In the genomic region with DNA sequence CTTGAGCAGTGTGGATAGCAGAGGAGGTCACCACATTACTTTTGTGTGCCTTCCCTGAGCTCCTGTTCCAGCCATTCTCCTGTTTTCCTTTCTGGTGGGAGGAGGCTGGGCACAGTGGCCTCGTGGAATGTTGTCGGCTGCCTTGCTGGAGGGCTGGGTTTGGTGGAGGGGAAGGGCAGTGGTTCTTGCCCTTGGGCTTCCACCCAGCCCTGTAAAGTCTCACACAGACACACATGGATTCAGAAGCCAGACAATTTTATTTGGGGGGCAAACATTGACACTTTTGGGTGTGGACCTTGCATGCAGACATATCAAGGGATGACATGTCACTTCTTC, we compare ENCODE assay signal across 19 cellular contexts. TPM values are rescaled to one million over a fixed set of nuclear protein-coding genes. Genes with fewer than 3 reads are reported as not detected.
DNase-seq lines count a peak whose midpoint lies in the region; ATAC-seq and TF ChIP-seq lines count a peak whose summit lies in the region.
"Had no signal": no experiment of that assay in that cellular context is flagged by ENCODE, and none has a peak within 500 bp of the region (broad histone marks: within the 10 kb centered on the region; RNA-seq: fewer than 3 reads in every experiment).

No MANE protein-coding gene starts in this region.

- H3K4me1 ChIP-seq in SK-N-SH (ENCODE audit: control insufficient read depth in 1 of 2, insufficient read depth in 2 of 2, low read depth in 1 of 2, low read length in 1 of 2): peaks cover 18 to 23% of the 10 kb centered on the region in 2 experiments
- H3K4me1 ChIP-seq in ascending aorta: peaks cover 27 to 48% of the 10 kb centered on the region in 2 donors
- peaks cover 31 to 74% of the 10 kb centered on the region in 2 donors for H3K4me1 ChIP-seq in thoracic aorta (ENCODE audit: control insufficient read depth in 1 of 2, low read depth in 2 of 2)

- no peak for TF ChIP-seq RAD21 in SK-N-SH (IDR thresholded peaks at IDR 0.05; ENCODE audit: low read length)

- no peak overlapping the region for H2AFZ ChIP-seq in SK-N-SH (ENCODE audit: low read depth)

- TF ChIP-seq CTCF in SK-N-SH (IDR thresholded peaks at IDR 0.05): no peak
- TF ChIP-seq CTCF in ascending aorta (IDR thresholded peaks at IDR 0.05): no peak
- TF ChIP-seq CTCF in thoracic aorta (IDR thresholded peaks at IDR 0.05): no peak

- peak overlapping the region; percentile 42; the same call in 1 of the 2 replicates for H3K4me2 ChIP-seq in SK-N-SH

- no peak for TF ChIP-seq EP300 in SK-N-SH (IDR thresholded peaks at IDR 0.05; ENCODE audit: borderline replicate concordance in 1 of 2, low read depth in 1 of 2, low read length in 1 of 2)

- ATAC-seq in SK-N-SH treated with all-trans-retinoic acid at 6 μM for 48 hours (no peak), thoracic aorta (ENCODE audit: insufficient number of reproducible peaks, low FRiP score, low read depth) (no peak)
- ATAC-seq: HCT116 had no signal

- H3K27me3 ChIP-seq in SK-N-SH (ENCODE audit: insufficient read depth) (no peaks in the 10 kb centered on the region), ascending aorta (no peaks in the 10 kb centered on the region), thoracic aorta (replicated peaks; ENCODE audit: insufficient read depth) (no peaks in the 10 kb centered on the region)

- POLR2A ChIA-PET in SK-N-SH (lab: Yijun Ruan, JAX): no interaction called here

- WGBS in SK-N-SH (ENCODE audit: low lambda C conversion rate): 95% methylated on average over 2 of the region's 2 CpGs

- H3K36me3 ChIP-seq in SK-N-SH (replicated peaks in 1 of 2; ENCODE audit: control insufficient read depth in 1 of 2, insufficient read depth in 2 of 2, low read length in 1 of 2): peaks cover 15 to 41% of the 10 kb centered on the region in 2 experiments
- H3K36me3 ChIP-seq in ascending aorta: peaks cover 12 to 27% of the 10 kb centered on the region in 2 donors
- peaks cover 6% of the 10 kb centered on the region for H3K36me3 ChIP-seq in thoracic aorta

- intact Hi-C loops in ascending aorta (cut with DNase I) (no loop called here), head of caudate nucleus (cut with DNase I) (loop anchor here (10.0 kb wide), 1 partner anchor 152 kb away; no protein-coding TSS in a partner anchor)

- no peak overlapping the region for H3K9ac ChIP-seq in SK-N-SH

- DNase-seq in SK-N-SH (no peak), ascending aorta (ENCODE audit: low spot score in 2 of 2) (no peak), myocyte (ENCODE audit: low read depth) (peak; percentile 54), thoracic aorta (ENCODE audit: low spot score) (no peak), GM19238 (ENCODE audit: insufficient read length, low spot score) (no peak), head of caudate nucleus (no peak), D341Med (ENCODE audit: low spot score) (no peak)
- DNase-seq: 8988T, DMS79 treated with DMSO at 0.1 percent for 48 hours, NCI-H1436, NCI-H2029 treated with DMSO at 0.1 percent for 48 hours, NCI-H2227 treated with DMSO at 0.1 percent for 48 hours, NCI-H526 had no signal

- H4K20me1 ChIP-seq in SK-N-SH (ENCODE audit: insufficient read depth): no peaks in the 10 kb centered on the region

- peaks cover 32% of the 10 kb centered on the region for H3F3A ChIP-seq in SK-N-SH (replicated peaks; ENCODE audit: insufficient read depth)

- H3K27ac ChIP-seq in SK-N-SH (ENCODE audit: low read depth in 2 of 2, low read length in 1 of 2) (peak overlapping the region in 1 of 2 experiments; percentile 54; a peak in 2 of 4 replicates), ascending aorta (peak overlapping the region; percentile 94 to 98), thoracic aorta (peak overlapping the region; percentile 70 to 99)

- H3K9me3 ChIP-seq in SK-N-SH (no peaks in the 10 kb centered on the region), ascending aorta (no peaks in the 10 kb centered on the region), thoracic aorta (no peaks in the 10 kb centered on the region)

- H3K9me2 ChIP-seq in SK-N-SH: no peaks in the 10 kb centered on the region

- H3K4me3 ChIP-seq in SK-N-SH (ENCODE audit: low read depth in 2 of 2, low read length in 1 of 2) (no peak overlapping the region), ascending aorta (no peak overlapping the region), thoracic aorta (no peak overlapping the region)

- H3K79me2 ChIP-seq in SK-N-SH (ENCODE audit: insufficient read depth): peaks cover 24% of the 10 kb centered on the region

- CTCF ChIA-PET in SK-N-SH (lab: Yijun Ruan, JAX): interaction anchor here (0.7 to 3.3 kb wide), 4 partner anchors 9 to 179 kb away, joined by 4 to 9 read pairs (median 6); no protein-coding TSS in a partner anchor

TF ChIP-seq in SK-N-SH, 30 proteins besides CTCF, POLR2A, EP300 and RAD21 (continues in another document):
- TF ChIP-seq EZH2phosphoT487 (IDR thresholded peaks at IDR 0.05; ENCODE audit: borderline replicate concordance, low read depth): no peak
- no peak for TF ChIP-seq YY1 (IDR thresholded peaks at IDR 0.05; ENCODE audit: low read depth)
- no peak for TF ChIP-seq IRF3 (IDR thresholded peaks at IDR 0.05; ENCODE audit: low read depth, low read length)
- TF ChIP-seq JUND (IDR thresholded peaks at IDR 0.05): no peak
- no peak for TF ChIP-seq FOXM1 (IDR thresholded peaks at IDR 0.05; ENCODE audit: low read depth)
- no peak for TF ChIP-seq RCOR1 (IDR thresholded peaks at IDR 0.05; ENCODE audit: low read length)

TF ChIP-seq in SK-N-SH treated with all-trans-retinoic acid at 6 μM for 48 hours, 23 proteins besides CTCF, POLR2A, EP300 and RAD21 (continues in another document):
- no peak for TF ChIP-seq GLIS3 (CRISPR knock-in tag; IDR thresholded peaks at IDR 0.05)
- TF ChIP-seq ZNF8 (CRISPR knock-in tag; IDR thresholded peaks at IDR 0.05): no peak
- TF ChIP-seq ZFP3 (CRISPR knock-in tag; IDR thresholded peaks at IDR 0.05): no peak
- no peak for TF ChIP-seq RARB (CRISPR knock-in tag; IDR thresholded peaks at IDR 0.05)
- TF ChIP-seq TCF4 (CRISPR knock-in tag; IDR thresholded peaks at IDR 0.05; ENCODE audit: borderline replicate concordance): no peak
- TF ChIP-seq BACH2 (CRISPR knock-in tag; IDR thresholded peaks at IDR 0.05; ENCODE audit: borderline replicate concordance): no peak
- TF ChIP-seq CSDC2 (CRISPR knock-in tag; IDR thresholded peaks at IDR 0.05): no peak
- TF ChIP-seq ZNF565 (CRISPR knock-in tag; conservative IDR thresholded peaks at IDR 0.05; ENCODE audit: low read depth): no peak
- no peak for TF ChIP-seq SNAI2 (CRISPR knock-in tag; IDR thresholded peaks at IDR 0.05)
- TF ChIP-seq ZFP30 (CRISPR knock-in tag; IDR thresholded peaks at IDR 0.05): no peak
- TF ChIP-seq, protein P1, sequence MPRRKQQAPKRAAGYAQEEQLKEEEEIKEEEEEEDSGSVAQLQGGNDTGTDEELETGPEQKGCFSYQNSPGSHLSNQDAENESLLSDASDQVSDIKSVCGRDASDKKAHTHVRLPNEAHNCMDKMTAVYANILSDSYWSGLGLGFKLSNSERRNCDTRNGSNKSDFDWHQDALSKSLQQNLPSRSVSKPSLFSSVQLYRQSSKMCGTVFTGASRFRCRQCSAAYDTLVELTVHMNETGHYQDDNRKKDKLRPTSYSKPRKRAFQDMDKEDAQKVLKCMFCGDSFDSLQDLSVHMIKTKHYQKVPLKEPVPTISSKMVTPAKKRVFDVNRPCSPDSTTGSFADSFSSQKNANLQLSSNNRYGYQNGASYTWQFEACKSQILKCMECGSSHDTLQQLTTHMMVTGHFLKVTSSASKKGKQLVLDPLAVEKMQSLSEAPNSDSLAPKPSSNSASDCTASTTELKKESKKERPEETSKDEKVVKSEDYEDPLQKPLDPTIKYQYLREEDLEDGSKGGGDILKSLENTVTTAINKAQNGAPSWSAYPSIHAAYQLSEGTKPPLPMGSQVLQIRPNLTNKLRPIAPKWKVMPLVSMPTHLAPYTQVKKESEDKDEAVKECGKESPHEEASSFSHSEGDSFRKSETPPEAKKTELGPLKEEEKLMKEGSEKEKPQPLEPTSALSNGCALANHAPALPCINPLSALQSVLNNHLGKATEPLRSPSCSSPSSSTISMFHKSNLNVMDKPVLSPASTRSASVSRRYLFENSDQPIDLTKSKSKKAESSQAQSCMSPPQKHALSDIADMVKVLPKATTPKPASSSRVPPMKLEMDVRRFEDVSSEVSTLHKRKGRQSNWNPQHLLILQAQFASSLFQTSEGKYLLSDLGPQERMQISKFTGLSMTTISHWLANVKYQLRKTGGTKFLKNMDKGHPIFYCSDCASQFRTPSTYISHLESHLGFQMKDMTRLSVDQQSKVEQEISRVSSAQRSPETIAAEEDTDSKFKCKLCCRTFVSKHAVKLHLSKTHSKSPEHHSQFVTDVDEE (CRISPR knock-in tag; IDR thresholded peaks at IDR 0.05): no peak

RNA-seq across cellular contexts. Expression of gene NPFF, which starts 0.9 kb away (rescaled TPM):
- 0.13 TPM in 1 of 2 replicates, not detected in the other for polyA plus RNA-seq in SK-N-SH (2012; rRNA removed)
- not detected in 2 replicates for polyA plus RNA-seq in SK-N-SH (2012; cell fraction: cytosol; rRNA removed)
- 0.40 and 0.66 TPM in 2 replicates for polyA plus RNA-seq in SK-N-SH (2012; cell fraction: nucleus; rRNA removed)
- total RNA-seq in ascending aorta (2.8 TPM), myocyte (not detected in 2 replicates), thoracic aorta (1 to 10 TPM in 1 of 2 donors, not detected in 1; 9.1 TPM)
- not detected for polyA plus RNA-seq in myocyte (2012)
- total RNA-seq: HT1080, LHCN-M2, OCI-LY7 had no signal
- polyA plus RNA-seq: IgD-negative memory B cell had no signal

RNA-seq across cellular contexts. Expression of gene TARBP2, which starts 5.3 kb away (rescaled TPM):
- 57.8 and 69.8 TPM in 2 replicates for polyA plus RNA-seq in SK-N-SH (2012; rRNA removed)
- polyA plus RNA-seq in SK-N-SH (2012; cell fraction: cytosol; rRNA removed): 21.2 and 31.7 TPM in 2 replicates
- polyA plus RNA-seq in SK-N-SH (2012; cell fraction: nucleus; rRNA removed): 272 and 284 TPM in 2 replicates
- total RNA-seq in ascending aorta: 32.9 TPM
- total RNA-seq in myocyte: 23.7 and 30.0 TPM in 2 replicates
- 27.8 TPM for polyA plus RNA-seq in myocyte (2012)
- total RNA-seq in thoracic aorta: 10 to 100 TPM; 14.2 to 27.7 TPM

RNA-seq across cellular contexts. Expression of gene MAP3K12, which starts 7.2 kb away (rescaled TPM):
- polyA plus RNA-seq in SK-N-SH (2012; rRNA removed): 57.6 and 80.9 TPM in 2 replicates
- polyA plus RNA-seq in SK-N-SH (2012; cell fraction: cytosol; rRNA removed): 14.1 and 19.6 TPM in 2 replicates
- polyA plus RNA-seq in SK-N-SH (2012; cell fraction: nucleus; rRNA removed): 412 and 451 TPM in 2 replicates
- total RNA-seq in ascending aorta (20.8 TPM), myocyte (17.0 and 25.5 TPM in 2 replicates), thoracic aorta (10 to 100 TPM; 27.9 to 36.8 TPM)
- 20.6 TPM for polyA plus RNA-seq in myocyte (2012)

RNA-seq across cellular contexts. Expression of gene PCBP2, which starts 54.5 kb away (rescaled TPM):
- 336 and 368 TPM in 2 replicates for polyA plus RNA-seq in SK-N-SH (2012; rRNA removed)
- 425 and 586 TPM in 2 replicates for polyA plus RNA-seq in SK-N-SH (2012; cell fraction: cytosol; rRNA removed)
- 357 and 676 TPM in 2 replicates for polyA plus RNA-seq in SK-N-SH (2012; cell fraction: nucleus; rRNA removed)
- total RNA-seq in ascending aorta (354 TPM), myocyte (141 and 158 TPM in 2 replicates), thoracic aorta (100 to 1,000 TPM; 326 to 466 TPM)
- polyA plus RNA-seq in myocyte (2012): 670 TPM
